ENCODE assay signal across 1 cellular context in genomic region chr19:6278051-6278450, GRCh38.
TF ChIP-seq lines count a peak whose summit lies in the region.

No MANE protein-coding gene starts in this region.

TF ChIP-seq in liver, 16 proteins besides CTCF, POLR2A, EP300 and RAD21 (continued from another document):
- no peak for TF ChIP-seq ZBTB33 (IDR thresholded peaks at IDR 0.05)
- TF ChIP-seq YY1 (IDR thresholded peaks at IDR 0.05), result no peak
